In genomic region chr1:83931658-83932253, GRCh38 we compare ENCODE assay signal across 8 cellular contexts.
DNase-seq lines count a peak whose midpoint lies in the region; ATAC-seq lines count a peak whose summit lies in the region.

No MANE protein-coding gene starts in this region.

- no peaks in the 10 kb centered on the region for H3K4me1 Mint-ChIP-seq in immature natural killer cell

- no peak overlapping the region for H3K4me3 Mint-ChIP-seq in immature natural killer cell

- H3K27ac Mint-ChIP-seq in immature natural killer cell: no peak overlapping the region

- ATAC-seq in GM18519 (IDR thresholded peaks at IDR 0.05; ENCODE audit: low FRiP score, unreplicated experiment) (peak; percentile 63), HG03354 (IDR thresholded peaks at IDR 0.05; ENCODE audit: poor library complexity, severe bottlenecking, unreplicated experiment) (peak; percentile 86), HG02852 (IDR thresholded peaks at IDR 0.05; ENCODE audit: unreplicated experiment) (no peak)

- DNase-seq in Caki2 (ENCODE audit: low read depth) (peak; percentile 10), NCI-H774 (lab: John Stamatoyannopoulos, UW) (peak; percentile 37), brain pericyte (ENCODE audit: low read depth, low spot score) (peak; percentile 2), immature natural killer cell (peak; percentile 29 to 47 (median 34)), stromal cell of bone marrow (ENCODE audit: low read depth) (peak; percentile 47)

- in situ Hi-C loops in Caki2 (cut with HindIII; ENCODE audit: low pct_unique_long_range_greater_than_20kb, low sequenced_read_pairs): no loop called here

- H3K36me3 Mint-ChIP-seq in immature natural killer cell: no peaks in the 10 kb centered on the region

- peaks cover under 1 to 4% (median 1%) of the 10 kb centered on the region in 3 donors for H3K27me3 Mint-ChIP-seq in immature natural killer cell (ENCODE audit: low read depth in 3 of 3)

- no peaks in the 10 kb centered on the region for H3K9me3 Mint-ChIP-seq in immature natural killer cell
